ENCODE assay signal across 2 cellular contexts in genomic region chr16:19106625-19107020, GRCh38.
A peak's percentile ranks its signal among the peaks of the same experiment; 100 is the strongest.
TF ChIP-seq lines count a peak whose summit lies in the region.

No MANE protein-coding gene starts in this region.

TF ChIP-seq in HepG2, 621 proteins besides CTCF, POLR2A, EP300 and RAD21:
- TF ChIP-seq ZNF501 (CRISPR knock-in tag; IDR thresholded peaks at IDR 0.05), result no peak
- no peak for TF ChIP-seq TCF7 (IDR thresholded peaks at IDR 0.05; ENCODE audit: low read depth)
- TF ChIP-seq MED1 (CRISPR knock-in tag; IDR thresholded peaks at IDR 0.05), result 0 out of 2 replicates have a peak, but pooled peaks have one; percentile 16
- TF ChIP-seq SP1 (IDR thresholded peaks at IDR 0.05), result no peak
- no peak for TF ChIP-seq SP1 (CRISPR knock-in tag; IDR thresholded peaks at IDR 0.05)
- TF ChIP-seq ZNF563 (CRISPR knock-in tag; IDR thresholded peaks at IDR 0.05), result no peak
- TF ChIP-seq POLR2AphosphoS5 (IDR thresholded peaks at IDR 0.05; ENCODE audit: low read depth, low read length), result no peak
- TF ChIP-seq TEAD3 (CRISPR knock-in tag; optimal IDR thresholded peaks at IDR 0.05; ENCODE audit: borderline replicate concordance), result no peak
- TF ChIP-seq ZNF770 (CRISPR knock-in tag; IDR thresholded peaks at IDR 0.05), result peak; percentile 95
- no peak for TF ChIP-seq FIP1L1 (IDR thresholded peaks at IDR 0.05; ENCODE audit: borderline replicate concordance, insufficient read depth, low read depth, low read length)
- TF ChIP-seq BRCA1 (CRISPR knock-in tag; IDR thresholded peaks at IDR 0.05), result no peak
- no peak for TF ChIP-seq EED (CRISPR knock-in tag; IDR thresholded peaks at IDR 0.05)

TF ChIP-seq in GM12878, 131 proteins besides CTCF, POLR2A, EP300 and RAD21:
- TF ChIP-seq POU2F2 (IDR thresholded peaks at IDR 0.05; ENCODE audit: borderline replicate concordance, low read depth, low read length) (no peak), WRNIP1 (IDR thresholded peaks at IDR 0.05; ENCODE audit: borderline replicate concordance, low read depth, low read length) (no peak), ZNF24 (IDR thresholded peaks at IDR 0.05) (0 out of 2 replicates have a peak, but pooled peaks have one; percentile 0), NBN (IDR thresholded peaks at IDR 0.05) (no peak), HDGF (IDR thresholded peaks at IDR 0.05) (no peak)
TF ChIP-seq in GM12878: peak in this region for 1.
